ENCODE assay signal across 10 cellular contexts in genomic region chr10:79221110-79222051, GRCh38.
DNase-seq lines count a peak whose midpoint lies in the region; ATAC-seq and TF ChIP-seq lines count a peak whose summit lies in the region.
"Had no signal": no experiment of that assay in that cellular context is flagged by ENCODE, and none has a peak within 500 bp of the region (broad histone marks: within the 10 kb centered on the region; RNA-seq: fewer than 3 reads in every experiment).

No MANE protein-coding gene starts in this region.

- TF ChIP-seq POLR2A in adrenal gland (IDR thresholded peaks at IDR 0.05): peak in 1 of 2 donors; percentile 42

- H3K27ac ChIP-seq in adrenal gland: peak overlapping the region; percentile 36 to 93 (median 83)

- no peak overlapping the region for H3K4me3 Mint-ChIP-seq in activated T-cell treated with anti-CD3 and anti-CD28 coated beads, Interleukin-2, amount 50 U/mL, for 4 hours

- peak; percentile 90 for DNase-seq in BE2C
- peak; percentile 83 to 92 (median 87) for DNase-seq in adrenal gland
- DNase-seq in Right ventricle myocardium inferior (ENCODE audit: missing footprints): peak; percentile 91
- peak in 39 of 56 donors; percentile 26 to 88 (median 60) for DNase-seq in nucleus accumbens (lab: John Stamatoyannopoulos, UW)
- no peak for DNase-seq in activated T-cell treated with anti-CD3 and anti-CD28 coated beads, Interleukin-2, amount 50 U/mL, for 4 hours
- no peak for DNase-seq in H4 (ENCODE audit: low spot score)
- no peak for DNase-seq in GF-D8 (lab: John Stamatoyannopoulos, UW)
- DNase-seq in HAP-1 (ENCODE audit: low spot score in 2 of 2): no peak
- DNase-seq: activated gamma-delta T cell, NCI-H187 treated with DMSO at 0.1 percent for 48 hours had no signal

- TF ChIP-seq CTCF in BE2C (IDR thresholded peaks at IDR 0.05; ENCODE audit: low read depth, low read length): no peak; the same call in 1 of the 2 replicates
- TF ChIP-seq CTCF in adrenal gland (IDR thresholded peaks at IDR 0.05): peak in 3 of 6 experiments; percentile 16 to 26 (median 19)

- H3K27me3 ChIP-seq in BE2C (no peaks in the 10 kb centered on the region), adrenal gland (no peaks in the 10 kb centered on the region), HAP-1 (ENCODE audit: low read depth) (no peaks in the 10 kb centered on the region)

- H3K9me3 Mint-ChIP-seq in activated T-cell treated with anti-CD3 and anti-CD28 coated beads, Interleukin-2, amount 50 U/mL, for 4 hours: no peaks in the 10 kb centered on the region

- 27 to 40% (median 32%) methylated on average over 12 to 38 of the region's 38 CpGs for WGBS in adrenal gland, 4 donors

- H3K4me1 ChIP-seq in BE2C (peaks cover 41% of the 10 kb centered on the region), adrenal gland (replicated peaks in 1 of 2) (peaks cover 32 to 55% of the 10 kb centered on the region in 2 donors), HAP-1 (no peaks in the 10 kb centered on the region)

- in situ Hi-C loops in HAP-1 (cut with MboI; ENCODE audit: low sequenced_read_pairs): no loop called here

- no peaks in the 10 kb centered on the region for H3K9me3 ChIP-seq in BE2C
- H3K9me3 ChIP-seq in adrenal gland (replicated peaks in 1 of 3): no peaks in the 10 kb centered on the region
- H3K9me3 ChIP-seq in HAP-1: no peaks in the 10 kb centered on the region

- intact Hi-C loops in adrenal gland (cut with DNase I) (no loop called here), Right ventricle myocardium inferior (cut with DNase I) (loop anchor here (2.0 kb wide), 1 partner anchor 53 kb away; no protein-coding TSS in a partner anchor)

- H3K4me1 Mint-ChIP-seq in activated T-cell treated with anti-CD3 and anti-CD28 coated beads, Interleukin-2, amount 50 U/mL, for 4 hours (ENCODE audit: low read depth): no peaks in the 10 kb centered on the region

- H3K4me3 ChIP-seq in BE2C (ENCODE audit: low read depth, low read length) (no peak overlapping the region), adrenal gland (no peak overlapping the region), HAP-1 (no peak overlapping the region)

- H3K36me3 ChIP-seq in BE2C (peaks cover 26% of the 10 kb centered on the region), adrenal gland (replicated peaks in 1 of 2) (peaks cover 0 to 15% of the 10 kb centered on the region in 2 donors), HAP-1 (replicated peaks) (no peaks in the 10 kb centered on the region; the same call in 1 of the 2 replicates)

- peaks cover 17% of the 10 kb centered on the region for H3K36me3 Mint-ChIP-seq in activated T-cell treated with anti-CD3 and anti-CD28 coated beads, Interleukin-2, amount 50 U/mL, for 4 hours (ENCODE audit: insufficient read depth)

- no peaks in the 10 kb centered on the region for H3K27me3 Mint-ChIP-seq in activated T-cell treated with anti-CD3 and anti-CD28 coated beads, Interleukin-2, amount 50 U/mL, for 4 hours (ENCODE audit: low read depth)

- peak; percentile 73 for ATAC-seq in Right ventricle myocardium inferior
- ATAC-seq in activated T-cell treated with anti-CD3 and anti-CD28 coated beads, Interleukin-2, amount 50 U/mL, for 4 hours: no peak

Comparison
In these comparisons a context has a peak if more than half of its experiments do, and no peak if none do; other contexts are left out.
1. DNase-seq: peak in BE2C (single experiment), adrenal gland (7 of 7), Right ventricle myocardium inferior (single experiment) and nucleus accumbens (39 of 56); none in activated T-cell treated with anti-CD3 and anti-CD28 coated beads, Interleukin-2, amount 50 U/mL, for 4 hours (single experiment), H4 (single experiment), GF-D8 (single experiment) and HAP-1 (0 of 2).